Comparison of ENCODE assay signal across 9 cellular contexts in genomic region chr1:152495066-152495675, GRCh38. TPM values are rescaled to one million over a fixed set of nuclear protein-coding genes. Genes with fewer than 3 reads are reported as not detected.
A peak's percentile ranks its signal among the peaks of the same experiment; 100 is the strongest.
DNase-seq lines count a peak whose midpoint lies in the region; ATAC-seq and TF ChIP-seq lines count a peak whose summit lies in the region.
"Had no signal": no experiment of that assay in that cellular context is flagged by ENCODE, and none has a peak within 500 bp of the region (broad histone marks: within the 10 kb centered on the region; RNA-seq: fewer than 3 reads in every experiment).

No MANE protein-coding gene starts in this region.

- no peak overlapping the region for H3K27ac Mint-ChIP-seq in stimulated activated memory B cell treated with anti-CD40 and anti-IgM and Interleukin-4, amounts not matched to agents 10 μg/mL and 1 μg/mL and 100 μg/mL, for 72 hours
- H3K27ac Mint-ChIP-seq: stimulated activated naive CD8-positive, alpha-beta T cell treated with anti-CD3 and anti-CD28 coated beads, Interleukin-15, amount 100 ng/mL, for 72 hours had no signal

- intact Hi-C loops in left colon (cut with DNase I, micrococcal nuclease) = no loop called here

- POLR2A ChIA-PET in HEK293 (lab: Yijun Ruan, JAX) (no interaction called here), SK-N-SH (lab: Yijun Ruan, JAX) (no interaction called here)

- H2AFZ ChIP-seq in SK-N-SH (ENCODE audit: low read depth) = no peak overlapping the region

- H3K9ac ChIP-seq in SK-N-SH = no peak overlapping the region

- H3K36me3 ChIP-seq in HEK293 (ENCODE audit: control insufficient read depth in 2 of 2, insufficient read depth in 1 of 2, low read length in 2 of 2) (no peaks in the 10 kb centered on the region), SK-N-SH (replicated peaks in 1 of 2; ENCODE audit: control insufficient read depth in 1 of 2, insufficient read depth in 2 of 2, low read length in 1 of 2) (no peaks in the 10 kb centered on the region)

- CTCF ChIA-PET in HEK293 (lab: Yijun Ruan, JAX) = interaction anchor here (0.6 to 3.4 kb wide), 10 partner anchors 8 to 773 kb away, joined by 3 to 20 read pairs (median 3); no protein-coding TSS in a partner anchor
- CTCF ChIA-PET in SK-N-SH (lab: Yijun Ruan, JAX) = interaction anchor here (1.1 to 1.4 kb wide), 3 partner anchors 9 to 126 kb away, joined by 3 to 4 read pairs (median 3); no protein-coding TSS in a partner anchor

- no peak for TF ChIP-seq EP300 in SK-N-SH (IDR thresholded peaks at IDR 0.05; ENCODE audit: borderline replicate concordance in 1 of 2, low read depth in 1 of 2, low read length in 1 of 2)

- peak; percentile 25 for DNase-seq in NCI-H2171 treated with DMSO at 0.1 percent for 48 hours (lab: John Stamatoyannopoulos, UW)
- DNase-seq in NCI-H2171 (lab: John Stamatoyannopoulos, UW) = no peak
- peak; percentile 47 for DNase-seq in SK-N-SH
- peak in 1 of 2 donors; percentile 32 for DNase-seq in left colon
- no peak for DNase-seq in amygdala (lab: John Stamatoyannopoulos, UW)

- H3K4me1 ChIP-seq in HEK293 (ENCODE audit: control insufficient read depth, insufficient read depth, low read length) (no peaks in the 10 kb centered on the region), SK-N-SH (ENCODE audit: control insufficient read depth in 1 of 2, insufficient read depth in 2 of 2, low read depth in 1 of 2, low read length in 1 of 2) (no peaks in the 10 kb centered on the region)

- TF ChIP-seq CTCF in HEK293 (tag by site-specific recombination; IDR thresholded peaks at IDR 0.05) (no peak), SK-N-SH (IDR thresholded peaks at IDR 0.05) (peak; percentile 80)

- TF ChIP-seq RAD21 in SK-N-SH (IDR thresholded peaks at IDR 0.05; ENCODE audit: low read length) = 0 out of 2 replicates have a peak, but pooled peaks have one; percentile 40

- no peaks in the 10 kb centered on the region for H3K36me3 Mint-ChIP-seq in stimulated activated memory B cell treated with anti-CD40 and anti-IgM and Interleukin-4, amounts not matched to agents 10 μg/mL and 1 μg/mL and 100 μg/mL, for 72 hours

- H3K79me2 ChIP-seq in SK-N-SH (ENCODE audit: insufficient read depth) = no peaks in the 10 kb centered on the region

- no peaks in the 10 kb centered on the region for H3K9me3 Mint-ChIP-seq in stimulated activated memory B cell treated with anti-CD40 and anti-IgM and Interleukin-4, amounts not matched to agents 10 μg/mL and 1 μg/mL and 100 μg/mL, for 72 hours
- H3K9me3 Mint-ChIP-seq: stimulated activated naive CD8-positive, alpha-beta T cell treated with anti-CD3 and anti-CD28 coated beads, Interleukin-15, amount 100 ng/mL, for 72 hours had no signal

- peaks cover 41% of the 10 kb centered on the region for H3K27me3 Mint-ChIP-seq in stimulated activated memory B cell treated with anti-CD40 and anti-IgM and Interleukin-4, amounts not matched to agents 10 μg/mL and 1 μg/mL and 100 μg/mL, for 72 hours

- peaks cover 13% of the 10 kb centered on the region; the same call in 1 of the 2 replicates for H3K27me3 ChIP-seq in SK-N-SH (ENCODE audit: insufficient read depth)

- no peaks in the 10 kb centered on the region for H3K9me2 ChIP-seq in SK-N-SH

- 1% methylated on average over 4 of the region's 4 CpGs for WGBS in SK-N-SH (ENCODE audit: low lambda C conversion rate)

- no peak overlapping the region for H3K27ac ChIP-seq in HEK293 (ENCODE audit: extremely low read depth, low read depth, low read length)
- no peak overlapping the region for H3K27ac ChIP-seq in SK-N-SH (ENCODE audit: low read depth in 2 of 2, low read length in 1 of 2)

- H3K4me3 ChIP-seq in HEK293 (ENCODE audit: low read depth, low read length) (no peak overlapping the region), SK-N-SH (ENCODE audit: low read depth in 2 of 2, low read length in 1 of 2) (no peak overlapping the region)

- H4K20me1 ChIP-seq in SK-N-SH (ENCODE audit: insufficient read depth) = no peaks in the 10 kb centered on the region

- ATAC-seq in left colon = peak; percentile 50
- no peak for ATAC-seq in stimulated activated memory B cell treated with anti-CD40 and anti-IgM and Interleukin-4, amounts not matched to agents 10 μg/mL and 1 μg/mL and 100 μg/mL, for 72 hours
- ATAC-seq in GM21786 (IDR thresholded peaks at IDR 0.05; ENCODE audit: unreplicated experiment) = no peak
- ATAC-seq: stimulated activated naive CD8-positive, alpha-beta T cell treated with anti-CD3 and anti-CD28 coated beads, Interleukin-15, amount 100 ng/mL, for 72 hours had no signal

- no peaks in the 10 kb centered on the region for H3K9me3 ChIP-seq in HEK293 (ENCODE audit: control insufficient read depth, insufficient read depth, low read depth, low read length)
- no peaks in the 10 kb centered on the region for H3K9me3 ChIP-seq in SK-N-SH

- H3K4me1 Mint-ChIP-seq in stimulated activated memory B cell treated with anti-CD40 and anti-IgM and Interleukin-4, amounts not matched to agents 10 μg/mL and 1 μg/mL and 100 μg/mL, for 72 hours = no peaks in the 10 kb centered on the region
- H3K4me1 Mint-ChIP-seq: stimulated activated naive CD8-positive, alpha-beta T cell treated with anti-CD3 and anti-CD28 coated beads, Interleukin-15, amount 100 ng/mL, for 72 hours had no signal

- no peak overlapping the region for H3K4me2 ChIP-seq in SK-N-SH

- no peaks in the 10 kb centered on the region for H3F3A ChIP-seq in SK-N-SH (replicated peaks; ENCODE audit: insufficient read depth)

- H3K4me3 Mint-ChIP-seq in stimulated activated memory B cell treated with anti-CD40 and anti-IgM and Interleukin-4, amounts not matched to agents 10 μg/mL and 1 μg/mL and 100 μg/mL, for 72 hours = no peak overlapping the region
- H3K4me3 Mint-ChIP-seq: stimulated activated naive CD8-positive, alpha-beta T cell treated with anti-CD3 and anti-CD28 coated beads, Interleukin-15, amount 100 ng/mL, for 72 hours had no signal

TF ChIP-seq in HEK293, 187 proteins besides CTCF, POLR2A, EP300 and RAD21:
- TF ChIP-seq, protein P1, sequence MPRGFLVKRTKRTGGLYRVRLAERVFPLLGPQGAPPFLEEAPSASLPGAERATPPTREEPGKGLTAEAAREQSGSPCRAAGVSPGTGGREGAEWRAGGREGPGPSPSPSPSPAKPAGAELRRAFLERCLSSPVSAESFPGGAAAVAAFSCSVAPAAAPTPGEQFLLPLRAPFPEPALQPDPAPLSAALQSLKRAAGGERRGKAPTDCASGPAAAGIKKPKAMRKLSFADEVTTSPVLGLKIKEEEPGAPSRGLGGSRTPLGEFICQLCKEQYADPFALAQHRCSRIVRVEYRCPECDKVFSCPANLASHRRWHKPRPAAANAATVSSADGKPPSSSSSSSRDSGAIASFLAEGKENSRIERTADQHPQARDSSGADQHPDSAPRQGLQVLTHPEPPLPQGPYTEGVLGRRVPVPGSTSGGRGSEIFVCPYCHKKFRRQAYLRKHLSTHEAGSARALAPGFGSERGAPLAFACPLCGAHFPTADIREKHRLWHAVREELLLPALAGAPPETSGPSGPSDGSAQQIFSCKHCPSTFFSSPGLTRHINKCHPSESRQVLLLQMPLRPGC (tag by site-specific recombination; IDR thresholded peaks at IDR 0.05) = no peak
- peak; percentile 23; the same call in 1 of the 2 replicates for TF ChIP-seq ZNF654 (tag by site-specific recombination; IDR thresholded peaks at IDR 0.05; ENCODE audit: low read depth)

TF ChIP-seq in SK-N-SH, 30 proteins besides CTCF, POLR2A, EP300 and RAD21 (continues in another document):
- TF ChIP-seq FOSL2 (IDR thresholded peaks at IDR 0.05; ENCODE audit: borderline replicate concordance, low read depth) (no peak), NRF1 (IDR thresholded peaks at IDR 0.05; ENCODE audit: low read depth, low read length) (no peak)
- TF ChIP-seq, protein P2, sequence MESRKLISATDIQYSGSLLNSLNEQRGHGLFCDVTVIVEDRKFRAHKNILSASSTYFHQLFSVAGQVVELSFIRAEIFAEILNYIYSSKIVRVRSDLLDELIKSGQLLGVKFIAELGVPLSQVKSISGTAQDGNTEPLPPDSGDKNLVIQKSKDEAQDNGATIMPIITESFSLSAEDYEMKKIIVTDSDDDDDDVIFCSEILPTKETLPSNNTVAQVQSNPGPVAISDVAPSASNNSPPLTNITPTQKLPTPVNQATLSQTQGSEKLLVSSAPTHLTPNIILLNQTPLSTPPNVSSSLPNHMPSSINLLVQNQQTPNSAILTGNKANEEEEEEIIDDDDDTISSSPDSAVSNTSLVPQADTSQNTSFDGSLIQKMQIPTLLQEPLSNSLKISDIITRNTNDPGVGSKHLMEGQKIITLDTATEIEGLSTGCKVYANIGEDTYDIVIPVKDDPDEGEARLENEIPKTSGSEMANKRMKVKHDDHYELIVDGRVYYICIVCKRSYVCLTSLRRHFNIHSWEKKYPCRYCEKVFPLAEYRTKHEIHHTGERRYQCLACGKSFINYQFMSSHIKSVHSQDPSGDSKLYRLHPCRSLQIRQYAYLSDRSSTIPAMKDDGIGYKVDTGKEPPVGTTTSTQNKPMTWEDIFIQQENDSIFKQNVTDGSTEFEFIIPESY (IDR thresholded peaks at IDR 0.05; ENCODE audit: borderline replicate concordance, low read depth) = no peak
- TF ChIP-seq, protein P3, sequence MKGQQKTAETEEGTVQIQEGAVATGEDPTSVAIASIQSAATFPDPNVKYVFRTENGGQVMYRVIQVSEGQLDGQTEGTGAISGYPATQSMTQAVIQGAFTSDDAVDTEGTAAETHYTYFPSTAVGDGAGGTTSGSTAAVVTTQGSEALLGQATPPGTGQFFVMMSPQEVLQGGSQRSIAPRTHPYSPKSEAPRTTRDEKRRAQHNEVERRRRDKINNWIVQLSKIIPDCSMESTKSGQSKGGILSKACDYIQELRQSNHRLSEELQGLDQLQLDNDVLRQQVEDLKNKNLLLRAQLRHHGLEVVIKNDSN (IDR thresholded peaks at IDR 0.05; ENCODE audit: borderline replicate concordance, low read depth) = no peak

RNA-seq across cellular contexts. Expression of gene LCE5A, which starts 15.4 kb away (rescaled TPM):
- not detected in 2 replicates for polyA plus RNA-seq in SK-N-SH (2012; rRNA removed)
- polyA plus RNA-seq in SK-N-SH (2012; cell fraction: cytosol; rRNA removed) = not detected in 2 replicates
- not detected in 2 replicates for polyA plus RNA-seq in SK-N-SH (2012; cell fraction: nucleus; rRNA removed)
- total RNA-seq in left colon = not detected

RNA-seq across cellular contexts. Expression of gene CRCT1, which starts 19.1 kb away (rescaled TPM):
- polyA plus RNA-seq in SK-N-SH (2012; rRNA removed) = not detected in 2 replicates
- not detected in 2 replicates for polyA plus RNA-seq in SK-N-SH (2012; cell fraction: cytosol; rRNA removed)
- not detected in 2 replicates for polyA plus RNA-seq in SK-N-SH (2012; cell fraction: nucleus; rRNA removed)
- not detected for total RNA-seq in left colon

Comparison
In these comparisons a context has a peak if more than half of its experiments do, and no peak if none do; other contexts are left out.
1. DNase-seq: peak in NCI-H2171 treated with DMSO at 0.1 percent for 48 hours (single experiment) and SK-N-SH (single experiment); none in NCI-H2171 (single experiment) and amygdala (0 of 56).